In genomic region chr3:49428697-49429100, GRCh38 we compare ENCODE assay signal across 8 cellular contexts. TPM values are rescaled to one million over a fixed set of nuclear protein-coding genes. Genes with fewer than 3 reads are reported as not detected.
DNase-seq lines count a peak whose midpoint lies in the region; ATAC-seq and TF ChIP-seq lines count a peak whose summit lies in the region.

No MANE protein-coding gene starts in this region.

- TF ChIP-seq CTCF in AG09309 (IDR thresholded peaks at IDR 0.05; ENCODE audit: control insufficient read depth, insufficient read depth, low read depth, low read length, missing control alignments) = no peak
- TF ChIP-seq CTCF in HCT116 (IDR thresholded peaks at IDR 0.05 in 2 of 3, conservative IDR thresholded peaks at IDR 0.05 in 1 of 3; ENCODE audit: borderline replicate concordance in 1 of 3, insufficient read depth in 1 of 3, low read depth in 2 of 3, low read length in 2 of 3) = no peak
- no peak for TF ChIP-seq CTCF in testis (IDR thresholded peaks at IDR 0.05)

- no peaks in the 10 kb centered on the region for H4K20me1 ChIP-seq in HCT116 (ENCODE audit: insufficient read depth)

- intact Hi-C loops in HCT116 (cut with micrococcal nuclease) (no loop called here), testis (cut with DNase I; ENCODE audit: low total_unique reads) (no loop called here)

- peak overlapping the region; percentile 72 for H3K9ac ChIP-seq in HCT116 (ENCODE audit: low read length)
- peak overlapping the region; percentile 88 for H3K9ac ChIP-seq in adipocyte (ENCODE audit: low read length)

- POLR2A ChIA-PET in HCT116 (lab: Charles Lee) = interaction anchor here (0.9 to 1.1 kb wide), 5 partner anchors 13 to 88 kb away, joined by 4 to 6 read pairs (median 4); partner anchors contain the start of genes RHOA and USP4

- WGBS in testis, 2 donors = 5 to 6% methylated on average over 13 of the region's 13 CpGs

- H3K9me2 ChIP-seq in HCT116 (ENCODE audit: insufficient read depth) = no peaks in the 10 kb centered on the region

- H3K27me3 ChIP-seq in HCT116 (ENCODE audit: insufficient read depth, low read length) = no peaks in the 10 kb centered on the region
- H3K27me3 ChIP-seq in adipocyte (replicated peaks; ENCODE audit: control insufficient read depth, insufficient read depth, low read length) = no peaks in the 10 kb centered on the region
- no peaks in the 10 kb centered on the region for H3K27me3 ChIP-seq in testis

- peak overlapping the region; percentile 86 for H3K4me2 ChIP-seq in HCT116 (ENCODE audit: low read length)

- H3K4me1 ChIP-seq in HCT116 (ENCODE audit: control insufficient read depth in 1 of 2, insufficient read depth in 2 of 2, low read length in 2 of 2) = peaks cover 4 to 20% of the 10 kb centered on the region in 2 experiments
- H3K4me1 ChIP-seq in adipocyte (ENCODE audit: control insufficient read depth, insufficient read depth, low read length) = peaks cover 20% of the 10 kb centered on the region
- no peaks in the 10 kb centered on the region for H3K4me1 ChIP-seq in testis

- peaks cover 0 to 2% of the 10 kb centered on the region in 2 experiments; a peak in 1 of 4 replicates for H3K36me3 ChIP-seq in HCT116 (ENCODE audit: control insufficient read depth in 1 of 2, insufficient read depth in 2 of 2, low read length in 2 of 2)
- peaks cover 13% of the 10 kb centered on the region for H3K36me3 ChIP-seq in adipocyte (ENCODE audit: control insufficient read depth, insufficient read depth, low read length, severe bottlenecking)
- H3K36me3 ChIP-seq in testis (ENCODE audit: low read depth, missing control alignments) = no peaks in the 10 kb centered on the region

- RAD21 ChIA-PET in HCT116 (lab: Charles Lee; ENCODE audit: low non-redundant PET in 1 of 2, low total read pairs in 2 of 2, uncharacterized antibody in 2 of 2, unreplicated experiment in 2 of 2) = interaction anchor here in 1 of 2 experiments (0.5 kb wide), 1 partner anchor 109 kb away, joined by 4 read pairs; no protein-coding TSS in a partner anchor

- H3K79me2 ChIP-seq in HCT116 (ENCODE audit: insufficient read depth, low read length) = no peaks in the 10 kb centered on the region

- no peak for TF ChIP-seq RAD21 in HCT116 (IDR thresholded peaks at IDR 0.05; ENCODE audit: low read depth)

- no peak overlapping the region for H2AFZ ChIP-seq in HCT116 (ENCODE audit: low read depth, low read length, poor library complexity, severe bottlenecking)

- DNase-seq in AG09309 (ENCODE audit: low read depth) (no peak), HCT116 (ENCODE audit: low read depth, low spot score) (no peak), adipocyte (ENCODE audit: low read depth) (no peak), kidney glomerular epithelial cell (lab: John Stamatoyannopoulos, UW) (peak; percentile 71), testis (no peak), AG20443 (ENCODE audit: low spot score) (no peak), NCI-H2196 (lab: John Stamatoyannopoulos, UW; ENCODE audit: unreplicated experiment) (no peak)

- H3K9me3 ChIP-seq in HCT116 (ENCODE audit: control insufficient read depth in 1 of 2, insufficient read depth in 1 of 2, low read depth in 1 of 2, low read length in 2 of 2) (no peaks in the 10 kb centered on the region), adipocyte (ENCODE audit: control insufficient read depth, low read length) (no peaks in the 10 kb centered on the region), testis (no peaks in the 10 kb centered on the region)

- peak; percentile 21 for ATAC-seq in HCT116
- ATAC-seq in HG03521 (IDR thresholded peaks at IDR 0.05; ENCODE audit: unreplicated experiment) = no peak

- H3K4me3 ChIP-seq in AG09309 (ENCODE audit: control insufficient read depth, low read depth, low read length) (peak overlapping the region; percentile 81), HCT116 (replicated peaks in 1 of 2; ENCODE audit: low read depth in 1 of 2, low read length in 2 of 2) (peak overlapping the region; percentile 64), adipocyte (ENCODE audit: low read length) (peak overlapping the region; percentile 84), testis (peak overlapping the region; percentile 68 to 81)

- CTCF ChIA-PET in HCT116 (lab: Charles Lee) = interaction anchor here (1.1 to 1.4 kb wide), 2 partner anchors 15 to 21 kb away, joined by 3 read pairs; no protein-coding TSS in a partner anchor

- TF ChIP-seq POLR2A in HCT116 (IDR thresholded peaks at IDR 0.05; ENCODE audit: borderline replicate concordance, extremely low read depth, insufficient read depth, insufficient read length) (no peak), testis (IDR thresholded peaks at IDR 0.05) (no peak)

- BruUV-seq in HCT116 (replicated peaks; lab: Mats Ljungman, UMichigan) = TSS peak; percentile 84

- H3K27ac ChIP-seq in HCT116 (ENCODE audit: low read depth, low read length) = peak overlapping the region; percentile 84
- H3K27ac ChIP-seq in testis = peak overlapping the region; percentile 80 to 87

TF ChIP-seq in HCT116, 20 proteins besides CTCF, POLR2A, EP300 and RAD21 (continues in another document):
- TF ChIP-seq SP1 (IDR thresholded peaks at IDR 0.05; ENCODE audit: low read depth) (no peak), REST (IDR thresholded peaks at IDR 0.05; ENCODE audit: low read depth) (no peak), SIN3A (IDR thresholded peaks at IDR 0.05; ENCODE audit: low read depth) (no peak), SRF (IDR thresholded peaks at IDR 0.05; ENCODE audit: low read depth) (no peak), TCF7L2 (IDR thresholded peaks at IDR 0.05; ENCODE audit: borderline replicate concordance, extremely low read depth, insufficient read depth, insufficient read length) (no peak), ZNF274 (IDR thresholded peaks at IDR 0.05; ENCODE audit: low read depth, low read length) (no peak), ZBTB33 (IDR thresholded peaks at IDR 0.05; ENCODE audit: extremely low read depth, insufficient replicate concordance, low read length) (no peak), ELF1 (IDR thresholded peaks at IDR 0.05; ENCODE audit: borderline replicate concordance, low read depth) (no peak), ATF3 (IDR thresholded peaks at IDR 0.05) (no peak), EGR1 (IDR thresholded peaks at IDR 0.05; ENCODE audit: low read depth) (no peak)

RNA-seq across cellular contexts. Expression of gene NICN1, which starts 0.4 kb away (rescaled TPM):
- total RNA-seq in HCT116 (2021; ENCODE audit: unreplicated experiment) (11.3 TPM), testis (10 to 100 TPM; 15.1 to 19.4 TPM)
- polyA plus RNA-seq in HCT116 (2012) = 6.8 and 9.0 TPM in 2 replicates
- polyA plus RNA-seq in testis (ENCODE audit: insufficient read depth, low read depth, low replicate concordance) = 40.9 TPM

RNA-seq across cellular contexts. Expression of gene AMT, which starts 6.4 kb away (rescaled TPM):
- total RNA-seq in HCT116 (2021; ENCODE audit: unreplicated experiment) (4.8 TPM), testis (10 to 100 TPM in 1 of 2 donors, 1 to 10 TPM in 1; 3.8 to 10.4 TPM)
- polyA plus RNA-seq in HCT116 (2012) = 7.7 and 8.2 TPM in 2 replicates
- 9.1 TPM for polyA plus RNA-seq in testis (ENCODE audit: insufficient read depth, low read depth, low replicate concordance)

RNA-seq across cellular contexts. Expression of gene TCTA, which starts 16.5 kb away (rescaled TPM):
- total RNA-seq in HCT116 (2021; ENCODE audit: unreplicated experiment) (11.9 TPM), testis (10 to 100 TPM; 31.6 to 36.1 TPM)
- 8.0 and 11.1 TPM in 2 replicates for polyA plus RNA-seq in HCT116 (2012)
- 33.6 TPM for polyA plus RNA-seq in testis (ENCODE audit: insufficient read depth, low read depth, low replicate concordance)

RNA-seq across cellular contexts. Expression of gene RHOA, which starts 16.9 kb away (rescaled TPM):
- total RNA-seq in HCT116 (2021; ENCODE audit: unreplicated experiment) (497 TPM), testis (100 to 1,000 TPM; 207 to 252 TPM)
- 389 and 390 TPM in 2 replicates for polyA plus RNA-seq in HCT116 (2012)
- 331 TPM for polyA plus RNA-seq in testis (ENCODE audit: insufficient read depth, low read depth, low replicate concordance)

RNA-seq across cellular contexts. Expression of gene DAG1, which starts 41.4 kb away (rescaled TPM):
- total RNA-seq in HCT116 (2021; ENCODE audit: unreplicated experiment) = 99.9 TPM
- 45.8 and 46.7 TPM in 2 replicates for polyA plus RNA-seq in HCT116 (2012)
- 100 to 1,000 TPM; 169 to 216 TPM for total RNA-seq in testis
- polyA plus RNA-seq in testis (ENCODE audit: insufficient read depth, low read depth, low replicate concordance) = 85.8 TPM
